ENCODE assay signal across 8 cellular contexts in the genomic region with DNA sequence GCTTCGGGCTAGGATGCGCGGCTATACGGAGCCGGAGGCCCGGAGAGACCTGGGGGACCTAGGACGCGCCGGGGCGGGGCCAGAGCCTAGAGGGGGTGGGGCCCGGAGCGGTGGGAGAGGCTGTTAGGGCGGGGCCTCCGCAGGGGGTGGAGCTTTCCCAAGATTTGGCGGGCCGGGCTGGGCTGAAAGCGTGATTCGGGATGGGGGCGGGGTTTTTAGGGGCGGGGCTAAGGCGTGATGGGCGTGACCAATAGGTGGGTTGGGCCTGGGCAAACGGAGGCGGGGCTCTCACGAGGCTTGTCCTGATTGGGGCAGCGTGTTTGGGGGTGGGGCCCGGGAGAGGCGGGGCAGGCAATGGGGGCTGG. TPM values are rescaled to one million over a fixed set of nuclear protein-coding genes. Genes with fewer than 3 reads are reported as not detected.
DNase-seq lines count a peak whose midpoint lies in the region; ATAC-seq and TF ChIP-seq lines count a peak whose summit lies in the region.

No MANE protein-coding gene starts in this region.

- peak overlapping the region; percentile 77 to 92 for H2BK12ac ChIP-seq in mesenchymal stem cell (ENCODE audit: low read length in 2 of 2)

- H3K23ac ChIP-seq in mesenchymal stem cell (ENCODE audit: low read length in 2 of 2), result peak overlapping the region in 1 of 2 experiments; percentile 89

- H3K14ac ChIP-seq in mesenchymal stem cell (ENCODE audit: low read length in 2 of 2), result peak overlapping the region; percentile 92 to 100

- no peaks in the 10 kb centered on the region for H3K36me3 ChIP-seq in CD8-positive, alpha-beta T cell (ENCODE audit: insufficient read depth, low read length)
- H3K36me3 ChIP-seq in mesenchymal stem cell (ENCODE audit: control insufficient read depth in 1 of 2, insufficient read depth in 2 of 2, low read depth in 1 of 2, low read length in 2 of 2), result peaks cover 6 to 23% of the 10 kb centered on the region in 2 experiments

- H3K36me3 Mint-ChIP-seq in CD8-positive, alpha-beta T cell, result peaks cover 12% of the 10 kb centered on the region
- H3K36me3 Mint-ChIP-seq in activated CD8-positive, alpha-beta memory T cell treated with anti-CD3 and anti-CD28 coated beads, Interleukin-2, amount 10 ng/mL, durations not matched to agents 7 days and 5 days, result peaks cover 5% of the 10 kb centered on the region
- H3K36me3 Mint-ChIP-seq in effector memory CD8-positive, alpha-beta T cell (ENCODE audit: insufficient read depth), result peaks cover 26% of the 10 kb centered on the region

- WGBS in mesenchymal stem cell, result under 1% methylated on average over 22 of the region's 28 CpGs

- H3K9me3 Mint-ChIP-seq in CD8-positive, alpha-beta T cell, result peaks cover 3% of the 10 kb centered on the region
- H3K9me3 Mint-ChIP-seq in activated CD8-positive, alpha-beta memory T cell treated with anti-CD3 and anti-CD28 coated beads, Interleukin-2, amount 10 ng/mL, durations not matched to agents 7 days and 5 days (ENCODE audit: low read depth), result no peaks in the 10 kb centered on the region
- no peaks in the 10 kb centered on the region for H3K9me3 Mint-ChIP-seq in effector memory CD8-positive, alpha-beta T cell

- peak overlapping the region; percentile 100 for H3K18ac ChIP-seq in mesenchymal stem cell (ENCODE audit: low read depth in 1 of 2, low read length in 2 of 2)

- intact Hi-C loops in CD8-positive, alpha-beta T cell (cut with DNase I, micrococcal nuclease), result loop anchor here (1.0 kb wide), 8 partner anchors 23 to 470 kb away; a partner anchor contains a TSS

- H3K4ac ChIP-seq in mesenchymal stem cell (ENCODE audit: low read depth in 1 of 2, low read length in 2 of 2), result peak overlapping the region; percentile 100

- peak overlapping the region; percentile 100 for H4K91ac ChIP-seq in mesenchymal stem cell (ENCODE audit: low read length)

- CTCF ChIA-PET in CD8-positive, alpha-beta T cell (lab: Charles Lee), result interaction anchor here (1.0 to 1.5 kb wide), 3 partner anchors 22 to 37 kb away, joined by 3 to 5 read pairs (median 3); a partner anchor contains a TSS
- CTCF ChIA-PET in activated CD8-positive, alpha-beta memory T cell treated with anti-CD3 and anti-CD28 coated beads, Interleukin-2, amount 10 ng/mL, durations not matched to agents 7 days and 5 days (lab: Charles Lee), result interaction anchor here (0.6 to 3.2 kb wide), 13 partner anchors 10 to 264 kb away, joined by 3 to 12 read pairs (median 4); a partner anchor contains a TSS

- H3K4me1 Mint-ChIP-seq in CD8-positive, alpha-beta T cell (ENCODE audit: low read depth), result peaks cover 36% of the 10 kb centered on the region
- H3K4me1 Mint-ChIP-seq in activated CD8-positive, alpha-beta memory T cell treated with anti-CD3 and anti-CD28 coated beads, Interleukin-2, amount 10 ng/mL, durations not matched to agents 7 days and 5 days, result peaks cover 25% of the 10 kb centered on the region
- peaks cover 17 to 32% of the 10 kb centered on the region in 2 donors for H3K4me1 Mint-ChIP-seq in effector memory CD8-positive, alpha-beta T cell (ENCODE audit: low read depth in 2 of 2)

- peak overlapping the region; percentile 100 for H2BK120ac ChIP-seq in mesenchymal stem cell (ENCODE audit: low read depth, low read length)

- H3K9me3 ChIP-seq in CD8-positive, alpha-beta T cell (ENCODE audit: low read length), result no peaks in the 10 kb centered on the region
- H3K9me3 ChIP-seq in mesenchymal stem cell (ENCODE audit: control insufficient read depth, low read length), result no peaks in the 10 kb centered on the region

- H2AK5ac ChIP-seq in mesenchymal stem cell (ENCODE audit: low read length, severe bottlenecking), result peak overlapping the region; percentile 99

- H4K8ac ChIP-seq in mesenchymal stem cell (ENCODE audit: low read length), result peak overlapping the region; percentile 100

- peak overlapping the region; percentile 89 for H3K4me3 ChIP-seq in CD8-positive, alpha-beta T cell (ENCODE audit: low read depth, low read length)
- peak overlapping the region; percentile 82 to 100 for H3K4me3 ChIP-seq in mesenchymal stem cell (ENCODE audit: insufficient read depth in 1 of 2, low read depth in 1 of 2, low read length in 2 of 2)

- peak overlapping the region; percentile 100 for H2BK5ac ChIP-seq in mesenchymal stem cell (ENCODE audit: low read depth, low read length, poor library complexity, severe bottlenecking)

- peaks cover 17% of the 10 kb centered on the region for H3K4me1 ChIP-seq in CD8-positive, alpha-beta T cell (ENCODE audit: insufficient read depth, low read length)
- H3K4me1 ChIP-seq in mesenchymal stem cell (ENCODE audit: control insufficient read depth, insufficient read depth, low read depth, low read length), result peaks cover 34% of the 10 kb centered on the region

- H3K9ac ChIP-seq in mesenchymal stem cell (ENCODE audit: low read length), result peak overlapping the region; percentile 96

- H3K27me3 Mint-ChIP-seq in CD8-positive, alpha-beta T cell (ENCODE audit: low read depth), result no peaks in the 10 kb centered on the region
- H3K27me3 Mint-ChIP-seq in activated CD8-positive, alpha-beta memory T cell treated with anti-CD3 and anti-CD28 coated beads, Interleukin-2, amount 10 ng/mL, durations not matched to agents 7 days and 5 days, result no peaks in the 10 kb centered on the region
- no peaks in the 10 kb centered on the region for H3K27me3 Mint-ChIP-seq in effector memory CD8-positive, alpha-beta T cell

- H2AFZ ChIP-seq in mesenchymal stem cell (ENCODE audit: low read depth, low read length), result peak overlapping the region; percentile 91

- POLR2A ChIA-PET in CD8-positive, alpha-beta T cell (lab: Charles Lee), result interaction anchor here (0.7 to 1.7 kb wide), 4 partner anchors 8 to 127 kb away, joined by 3 to 6 read pairs (median 3); a partner anchor contains a TSS

- peak; percentile 70 for ATAC-seq in CD8-positive, alpha-beta T cell
- peak; percentile 29 for ATAC-seq in GM19463 (IDR thresholded peaks at IDR 0.05; ENCODE audit: unreplicated experiment)
- peak; percentile 69 for ATAC-seq in activated CD8-positive, alpha-beta memory T cell treated with anti-CD3 and anti-CD28 coated beads, Interleukin-2, amount 10 ng/mL, durations not matched to agents 7 days and 5 days
- ATAC-seq in effector memory CD8-positive, alpha-beta T cell (replicated peaks), result peak; percentile 56

- no peak for TF ChIP-seq CTCF in CD8-positive, alpha-beta T cell (IDR thresholded peaks at IDR 0.05)

- DNase-seq in CD8-positive, alpha-beta T cell, result peak; percentile 83 to 90 (median 88)
- peak; percentile 76 for DNase-seq in HPDE6-E6E7 (ENCODE audit: extremely low spot score)
- peak; percentile 90 for DNase-seq in NK-92 treated with Interleukin-12 subunit alpha and Interleukin-12 subunit beta, amount 100 ng/mL, for 24 hours (lab: John Stamatoyannopoulos, UW)
- DNase-seq in activated CD8-positive, alpha-beta memory T cell treated with anti-CD3 and anti-CD28 coated beads, Interleukin-2, amount 10 ng/mL, durations not matched to agents 7 days and 5 days, result peak; percentile 97
- DNase-seq in effector memory CD8-positive, alpha-beta T cell, result peak; percentile 87 to 89 (median 89)
- DNase-seq in mesenchymal stem cell, result peak; percentile 91
- peak; percentile 79 for DNase-seq in stimulated activated CD8-positive, alpha-beta memory T cell treated with anti-CD3 and anti-CD28 coated beads, Interleukin-12 subunit alpha, Interleukin-12 subunit beta, amount 100 ng/mL, for 1 hour (ENCODE audit: low read depth)

- H3K27ac ChIP-seq in CD8-positive, alpha-beta T cell (ENCODE audit: low read depth, low read length), result peak overlapping the region; percentile 86
- peak overlapping the region; percentile 78 for H3K27ac ChIP-seq in mesenchymal stem cell (ENCODE audit: low read length, poor library complexity, severe bottlenecking)

- peaks cover 6% of the 10 kb centered on the region for H3K79me1 ChIP-seq in mesenchymal stem cell (replicated peaks; ENCODE audit: low read length, poor library complexity, severe bottlenecking)

- H3K27me3 ChIP-seq in CD8-positive, alpha-beta T cell (ENCODE audit: insufficient read depth, low read length), result no peaks in the 10 kb centered on the region
- no peaks in the 10 kb centered on the region for H3K27me3 ChIP-seq in mesenchymal stem cell (ENCODE audit: control insufficient read depth in 1 of 2, insufficient read depth in 1 of 2, low read length in 2 of 2)

- H3K27ac Mint-ChIP-seq in CD8-positive, alpha-beta T cell, result peak overlapping the region; percentile 80
- peak overlapping the region; percentile 74 for H3K27ac Mint-ChIP-seq in activated CD8-positive, alpha-beta memory T cell treated with anti-CD3 and anti-CD28 coated beads, Interleukin-2, amount 10 ng/mL, durations not matched to agents 7 days and 5 days
- peak overlapping the region; percentile 86 to 94 for H3K27ac Mint-ChIP-seq in effector memory CD8-positive, alpha-beta T cell

- H2BK15ac ChIP-seq in mesenchymal stem cell (ENCODE audit: low read depth, poor library complexity, severe bottlenecking), result peak overlapping the region; percentile 99

- peak overlapping the region; percentile 82 for H3K4me3 Mint-ChIP-seq in CD8-positive, alpha-beta T cell
- H3K4me3 Mint-ChIP-seq in activated CD8-positive, alpha-beta memory T cell treated with anti-CD3 and anti-CD28 coated beads, Interleukin-2, amount 10 ng/mL, durations not matched to agents 7 days and 5 days, result peak overlapping the region; percentile 56
- peak overlapping the region; percentile 90 to 91 for H3K4me3 Mint-ChIP-seq in effector memory CD8-positive, alpha-beta T cell

- peak overlapping the region; percentile 61 for H3K4me2 ChIP-seq in mesenchymal stem cell (ENCODE audit: low read length, poor library complexity, severe bottlenecking)

RNA-seq across cellular contexts. Expression of a gene that starts 0.4 kb away (rescaled TPM):
- 10 to 100 TPM; 60.2 to 61.4 TPM for total RNA-seq in CD8-positive, alpha-beta T cell
- total RNA-seq in activated CD8-positive, alpha-beta memory T cell treated with anti-CD3 and anti-CD28 coated beads, Interleukin-2, amount 10 ng/mL, durations not matched to agents 7 days and 5 days, result 10 to 100 TPM; 96.2 to 97.3 TPM
- polyA plus RNA-seq in mesenchymal stem cell (2013, experiment 1 of 2), result 90.1 TPM
- 92.4 TPM for polyA plus RNA-seq in mesenchymal stem cell (2013, experiment 2 of 2)

RNA-seq across cellular contexts. Expression of a gene that starts 22.5 kb away (rescaled TPM):
- 10 to 100 TPM; 14.5 to 17.5 TPM for total RNA-seq in CD8-positive, alpha-beta T cell
- 10 to 100 TPM; 16.5 to 20.9 TPM for total RNA-seq in activated CD8-positive, alpha-beta memory T cell treated with anti-CD3 and anti-CD28 coated beads, Interleukin-2, amount 10 ng/mL, durations not matched to agents 7 days and 5 days
- polyA plus RNA-seq in mesenchymal stem cell (2013, experiment 1 of 2), result 42.1 TPM
- polyA plus RNA-seq in mesenchymal stem cell (2013, experiment 2 of 2), result 39.4 TPM

RNA-seq across cellular contexts. Expression of a gene that starts 26.6 kb away (rescaled TPM):
- not detected for total RNA-seq in CD8-positive, alpha-beta T cell
- under 1 TPM; 0.50 to 0.82 TPM for total RNA-seq in activated CD8-positive, alpha-beta memory T cell treated with anti-CD3 and anti-CD28 coated beads, Interleukin-2, amount 10 ng/mL, durations not matched to agents 7 days and 5 days
- polyA plus RNA-seq in mesenchymal stem cell (2013, experiment 1 of 2), result 48.8 TPM
- polyA plus RNA-seq in mesenchymal stem cell (2013, experiment 2 of 2), result 48.5 TPM

RNA-seq across cellular contexts. Expression of a gene that starts 47.5 kb away (rescaled TPM):
- total RNA-seq in CD8-positive, alpha-beta T cell, result 1 to 10 TPM in 1 of 2 experiments, under 1 TPM in 1; 0.78 to 1.4 TPM
- total RNA-seq in activated CD8-positive, alpha-beta memory T cell treated with anti-CD3 and anti-CD28 coated beads, Interleukin-2, amount 10 ng/mL, durations not matched to agents 7 days and 5 days, result 1 to 10 TPM; 3.2 to 3.7 TPM
- polyA plus RNA-seq in mesenchymal stem cell (2013, experiment 1 of 2), result 0.14 TPM
- polyA plus RNA-seq in mesenchymal stem cell (2013, experiment 2 of 2), result 0.23 TPM

RNA-seq across cellular contexts. Expression of a gene that starts 54.2 kb away (rescaled TPM):
- 100 to 1,000 TPM; 268 to 278 TPM for total RNA-seq in CD8-positive, alpha-beta T cell
- 100 to 1,000 TPM; 226 to 309 TPM for total RNA-seq in activated CD8-positive, alpha-beta memory T cell treated with anti-CD3 and anti-CD28 coated beads, Interleukin-2, amount 10 ng/mL, durations not matched to agents 7 days and 5 days
- polyA plus RNA-seq in mesenchymal stem cell (2013, experiment 1 of 2), result 84.5 TPM
- 82.9 TPM for polyA plus RNA-seq in mesenchymal stem cell (2013, experiment 2 of 2)

Comparison
In these comparisons a context has a peak if more than half of its experiments do, and no peak if none do; other contexts are left out.
1. Peak in every context shown above with its lines: DNase-seq, ATAC-seq, H3K4me3 ChIP-seq and H3K27ac ChIP-seq.